Comparison of ENCODE assay signal across 24 cellular contexts in genomic region chr6:133017581-133017980, GRCh38.
DNase-seq lines count a peak whose midpoint lies in the region; ATAC-seq, FAIRE-seq and TF ChIP-seq lines count a peak whose summit lies in the region.
"Had no signal": no experiment of that assay in that cellular context is flagged by ENCODE, and none has a peak within 500 bp of the region (broad histone marks: within the 10 kb centered on the region; RNA-seq: fewer than 3 reads in every experiment).

No MANE protein-coding gene starts in this region.

- H3K9ac ChIP-seq in mesenchymal stem cell (ENCODE audit: low read length) (no peak overlapping the region), PC-3 (ENCODE audit: low read length) (no peak overlapping the region)
- H3K9ac ChIP-seq: neural progenitor cell had no signal

- H3K4me3 ChIP-seq in bronchial epithelial cell (ENCODE audit: low read depth, low read length) (no peak overlapping the region), mesenchymal stem cell (ENCODE audit: insufficient read depth in 1 of 2, low read depth in 1 of 2, low read length in 2 of 2) (no peak overlapping the region), PC-3 (ENCODE audit: low read length) (no peak overlapping the region)
- H3K4me3 ChIP-seq: hepatocyte, neural progenitor cell, skin epidermis, testis had no signal

- H3K27ac ChIP-seq in mesenchymal stem cell (ENCODE audit: low read length, poor library complexity, severe bottlenecking) (no peak overlapping the region), PC-3 (ENCODE audit: low read length) (no peak overlapping the region)
- H3K27ac ChIP-seq: hepatocyte, neural progenitor cell, RWPE1, skin epidermis, testis had no signal

- H3K36me3 ChIP-seq in bronchial epithelial cell (ENCODE audit: control insufficient read depth, insufficient read depth, low read length) (no peaks in the 10 kb centered on the region), mesenchymal stem cell (ENCODE audit: control insufficient read depth in 1 of 2, insufficient read depth in 2 of 2, low read depth in 1 of 2, low read length in 2 of 2) (no peaks in the 10 kb centered on the region), PC-3 (ENCODE audit: low read depth, low read length) (no peaks in the 10 kb centered on the region)
- H3K36me3 ChIP-seq: neural progenitor cell had no signal

- H2AK5ac ChIP-seq in mesenchymal stem cell (ENCODE audit: low read length, severe bottlenecking) = no peak overlapping the region

- no peaks in the 10 kb centered on the region for H3F3A ChIP-seq in PC-3 (ENCODE audit: low read length, unreplicated experiment)

- no peak for TF ChIP-seq CTCF in bronchial epithelial cell (IDR thresholded peaks at IDR 0.05; ENCODE audit: insufficient read depth, low read length, severe bottlenecking)
- no peak for TF ChIP-seq CTCF in PC-3 (conservative IDR thresholded peaks at IDR 0.05; ENCODE audit: low read depth, low read length)

- H2BK12ac ChIP-seq in mesenchymal stem cell (ENCODE audit: low read length in 2 of 2) = no peak overlapping the region

- intact Hi-C loops in PC-3 (cut with micrococcal nuclease) = no loop called here

- no peak overlapping the region for H4K91ac ChIP-seq in mesenchymal stem cell (ENCODE audit: low read length)

- 83% methylated on average over 4 of the region's 5 CpGs for WGBS in mesenchymal stem cell

- no peaks in the 10 kb centered on the region for H3K79me2 ChIP-seq in PC-3 (ENCODE audit: low read length)
- H3K79me2 ChIP-seq: hepatocyte had no signal

- CTCF ChIA-PET in PC-3 (lab: Charles Lee) = no interaction called here

- no peaks in the 10 kb centered on the region for H4K20me1 ChIP-seq in PC-3 (ENCODE audit: low read length)

- POLR2A ChIA-PET in PC-3 (lab: Charles Lee; ENCODE audit: unreplicated experiment) = no interaction called here

- H3K79me1 ChIP-seq in mesenchymal stem cell (replicated peaks; ENCODE audit: low read length, poor library complexity, severe bottlenecking) = no peaks in the 10 kb centered on the region

- H3K9me2 ChIP-seq in PC-3 (replicated peaks; ENCODE audit: low read length) = no peaks in the 10 kb centered on the region

- H4K8ac ChIP-seq in mesenchymal stem cell (ENCODE audit: low read length) = no peak overlapping the region

- H3K18ac ChIP-seq in mesenchymal stem cell (ENCODE audit: low read depth in 1 of 2, low read length in 2 of 2) = no peak overlapping the region

- no peak for TF ChIP-seq POLR2A in GM18505 (IDR thresholded peaks at IDR 0.05; ENCODE audit: borderline replicate concordance, extremely low read depth, insufficient read depth, insufficient read length)

- H2BK15ac ChIP-seq in mesenchymal stem cell (ENCODE audit: low read depth, poor library complexity, severe bottlenecking) = no peak overlapping the region

- DNase-seq in ELR (ENCODE audit: low read depth) = peak; percentile 47
- peak; percentile 16 for DNase-seq in NCI-H226
- peak; percentile 48 for DNase-seq in bronchial epithelial cell (ENCODE audit: low read depth)
- peak; percentile 33 for DNase-seq in mesenchymal stem cell
- no peak for DNase-seq in PC-3
- DNase-seq in OCI-M2 (lab: John Stamatoyannopoulos, UW; ENCODE audit: unreplicated experiment) = no peak
- no peak for DNase-seq in A172 (ENCODE audit: low spot score)
- DNase-seq: activated B cell treated with CpG ODN at 0.5 μM for 24 hours; activated CD4-positive, alpha-beta memory T cell treated with anti-CD3 and anti-CD28 coated beads for 36 hours; DMS 273 treated with DMSO at 0.1 percent for 48 hours; foreskin melanocyte; MM.1S; NCI-H146; NCI-H524 treated with DMSO at 0.1 percent for 48 hours; stimulated activated naive B cell treated with anti-CD40 and anti-IgM and Interleukin-4, amounts not matched to agents 10 μg/mL and 1 μg/mL and 100 μg/mL, for 72 hours; T-helper 9 cell; testis had no signal

- H3K27me3 ChIP-seq in bronchial epithelial cell (ENCODE audit: control insufficient read depth, insufficient read depth, low read length) (peaks cover 2% of the 10 kb centered on the region), mesenchymal stem cell (ENCODE audit: control insufficient read depth in 1 of 2, insufficient read depth in 1 of 2, low read length in 2 of 2) (no peaks in the 10 kb centered on the region), PC-3 (ENCODE audit: low read length) (no peaks in the 10 kb centered on the region)
- H3K27me3 ChIP-seq: hepatocyte, neural progenitor cell, testis had no signal

- H3K14ac ChIP-seq in mesenchymal stem cell (ENCODE audit: low read length in 2 of 2) = no peak overlapping the region

- H2AFZ ChIP-seq in mesenchymal stem cell (ENCODE audit: low read depth, low read length) (no peak overlapping the region), PC-3 (ENCODE audit: low read length) (no peak overlapping the region)
- H2AFZ ChIP-seq: hepatocyte, neural progenitor cell had no signal

- BruUV-seq in PC-3 (replicated peaks; lab: Mats Ljungman, UMichigan) = no TSS peak

- no peak overlapping the region for H3K23ac ChIP-seq in mesenchymal stem cell (ENCODE audit: low read length in 2 of 2)

- no peak overlapping the region for H2BK120ac ChIP-seq in mesenchymal stem cell (ENCODE audit: low read depth, low read length)

- H3K4me1 ChIP-seq in mesenchymal stem cell (ENCODE audit: control insufficient read depth, insufficient read depth, low read depth, low read length) (no peaks in the 10 kb centered on the region), PC-3 (ENCODE audit: insufficient read depth, low read length) (no peaks in the 10 kb centered on the region)
- H3K4me1 ChIP-seq: neural progenitor cell, testis had no signal

- H3K9me3 ChIP-seq in mesenchymal stem cell (ENCODE audit: control insufficient read depth, low read length) (no peaks in the 10 kb centered on the region), PC-3 (ENCODE audit: low read length) (no peaks in the 10 kb centered on the region)
- H3K9me3 ChIP-seq: testis had no signal

- H3K4ac ChIP-seq in mesenchymal stem cell (ENCODE audit: low read depth in 1 of 2, low read length in 2 of 2) = no peak overlapping the region

- no peak overlapping the region for H3K4me2 ChIP-seq in mesenchymal stem cell (ENCODE audit: low read length, poor library complexity, severe bottlenecking)
- no peak overlapping the region for H3K4me2 ChIP-seq in PC-3 (ENCODE audit: low read length)
- H3K4me2 ChIP-seq: hepatocyte, neural progenitor cell had no signal

- ATAC-seq in GM18505 (IDR thresholded peaks at IDR 0.05; ENCODE audit: unreplicated experiment) (no peak), PC-3 (no peak)
- ATAC-seq: stimulated activated naive B cell treated with anti-CD40 and anti-IgM and Interleukin-4, amounts not matched to agents 10 μg/mL and 1 μg/mL and 100 μg/mL, for 72 hours had no signal

- H2BK5ac ChIP-seq in mesenchymal stem cell (ENCODE audit: low read depth, low read length, poor library complexity, severe bottlenecking) = no peak overlapping the region

- FAIRE-seq in bronchial epithelial cell (lab: Jason Lieb, UNC) = no peak
- FAIRE-seq: GM18507, islet of Langerhans had no signal

Comparison
In these comparisons a context has a peak if more than half of its experiments do, and no peak if none do; other contexts are left out.
1. DNase-seq: peak in ELR (single experiment), NCI-H226 (single experiment), bronchial epithelial cell (single experiment) and mesenchymal stem cell (single experiment); none in PC-3 (single experiment), OCI-M2 (single experiment) and A172 (single experiment).